In the genomic region with DNA sequence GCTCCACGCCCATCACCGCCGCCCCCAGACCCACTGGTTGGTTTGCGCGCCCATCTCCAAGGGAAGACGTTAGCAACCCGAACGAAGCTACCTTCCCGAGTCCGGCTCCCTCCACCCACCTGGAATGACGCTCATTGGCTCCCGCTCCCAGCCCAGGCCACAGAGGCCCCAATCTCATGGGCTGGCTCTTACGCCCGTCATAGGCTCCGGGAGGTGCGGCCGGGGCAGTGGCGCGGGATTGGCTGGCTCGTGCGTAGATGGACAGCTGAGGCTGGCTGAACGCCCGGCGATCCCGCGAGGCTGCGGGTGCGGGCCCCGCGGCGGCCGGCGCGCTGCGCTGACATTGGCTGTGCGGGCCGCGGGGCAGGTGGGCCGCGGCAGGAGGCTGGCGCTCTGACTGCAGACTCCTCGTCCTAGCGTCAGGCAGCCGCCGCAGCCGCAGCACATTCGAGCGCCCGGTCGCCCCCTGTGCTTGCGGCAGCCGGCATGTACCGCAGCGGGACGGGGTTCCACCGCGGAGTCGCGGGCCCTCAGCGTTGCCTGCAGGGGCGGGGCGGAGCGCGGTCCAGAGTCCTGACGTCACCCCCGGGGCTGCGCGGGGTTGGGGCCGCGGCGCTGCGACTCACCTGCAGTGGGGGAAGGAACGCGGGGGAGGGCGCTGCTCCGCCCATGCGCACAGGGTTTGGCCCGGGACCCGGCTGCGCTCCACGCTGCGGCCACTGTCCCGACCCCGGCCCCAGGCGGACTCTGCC, we compare ENCODE assay signal across 8 cellular contexts. TPM values are rescaled to one million over a fixed set of nuclear protein-coding genes. Genes with fewer than 3 reads are reported as not detected.
DNase-seq lines count a peak whose midpoint lies in the region; ATAC-seq, FAIRE-seq and TF ChIP-seq lines count a peak whose summit lies in the region.

No MANE protein-coding gene starts in this region.

- POLR2A ChIA-PET in naive thymus-derived CD4-positive, alpha-beta T cell (lab: Charles Lee): interaction anchor here (0.9 kb wide), 1 partner anchor 10 kb away, joined by 3 read pairs; no protein-coding TSS in a partner anchor

- H3K4me1 Mint-ChIP-seq in activated T-helper 17 cell treated with anti-CD3 and anti-CD28 coated beads, Interleukin-2, amount 50 U/mL, for 72 hours: no peaks in the 10 kb centered on the region
- H3K4me1 Mint-ChIP-seq in naive thymus-derived CD4-positive, alpha-beta T cell: peaks cover 0 to 18% (median 13%) of the 10 kb centered on the region in 7 donors
- peaks cover 19% of the 10 kb centered on the region for H3K4me1 Mint-ChIP-seq in stimulated activated memory B cell treated with anti-CD40 and anti-IgM and Interleukin-4, amounts not matched to agents 10 μg/mL and 1 μg/mL and 100 μg/mL, for 72 hours

- peaks cover 9% of the 10 kb centered on the region for H3K36me3 Mint-ChIP-seq in activated T-helper 17 cell treated with anti-CD3 and anti-CD28 coated beads, Interleukin-2, amount 50 U/mL, for 72 hours (ENCODE audit: low read depth)
- H3K36me3 Mint-ChIP-seq in naive thymus-derived CD4-positive, alpha-beta T cell: no peaks in the 10 kb centered on the region
- H3K36me3 Mint-ChIP-seq in stimulated activated memory B cell treated with anti-CD40 and anti-IgM and Interleukin-4, amounts not matched to agents 10 μg/mL and 1 μg/mL and 100 μg/mL, for 72 hours: no peaks in the 10 kb centered on the region

- H3K27me3 ChIP-seq in naive thymus-derived CD4-positive, alpha-beta T cell (ENCODE audit: control insufficient read depth in 2 of 2, insufficient read depth in 2 of 2, low read length in 2 of 2): peaks cover 3 to 4% of the 10 kb centered on the region in 2 donors

- H3K27ac ChIP-seq in naive thymus-derived CD4-positive, alpha-beta T cell (ENCODE audit: low read depth, low read length): peak overlapping the region; percentile 66

- peaks cover 5% of the 10 kb centered on the region in 2 donors for H3K4me1 ChIP-seq in naive thymus-derived CD4-positive, alpha-beta T cell (ENCODE audit: control insufficient read depth in 2 of 2, insufficient read depth in 2 of 2, low read length in 2 of 2)

- H3K9me3 ChIP-seq in naive thymus-derived CD4-positive, alpha-beta T cell (ENCODE audit: control insufficient read depth in 2 of 3, low read length in 3 of 3): no peaks in the 10 kb centered on the region

- H3K4me3 Mint-ChIP-seq in activated T-helper 17 cell treated with anti-CD3 and anti-CD28 coated beads, Interleukin-2, amount 50 U/mL, for 72 hours: peak overlapping the region; percentile 94
- peak overlapping the region; percentile 91 to 100 (median 99) for H3K4me3 Mint-ChIP-seq in naive thymus-derived CD4-positive, alpha-beta T cell
- H3K4me3 Mint-ChIP-seq in stimulated activated memory B cell treated with anti-CD40 and anti-IgM and Interleukin-4, amounts not matched to agents 10 μg/mL and 1 μg/mL and 100 μg/mL, for 72 hours: peak overlapping the region; percentile 87

- intact Hi-C loops in naive thymus-derived CD4-positive, alpha-beta T cell (cut with micrococcal nuclease): loop anchor here (1.0 to 10.0 kb wide), 7 partner anchors 110 to 374 kb away; a partner anchor contains a TSS

- H3K27ac Mint-ChIP-seq in activated T-helper 17 cell treated with anti-CD3 and anti-CD28 coated beads, Interleukin-2, amount 50 U/mL, for 72 hours: peak overlapping the region; percentile 83
- H3K27ac Mint-ChIP-seq in naive thymus-derived CD4-positive, alpha-beta T cell: peak overlapping the region in 7 of 9 donors; percentile 35 to 95 (median 80)
- peak overlapping the region; percentile 67 for H3K27ac Mint-ChIP-seq in stimulated activated memory B cell treated with anti-CD40 and anti-IgM and Interleukin-4, amounts not matched to agents 10 μg/mL and 1 μg/mL and 100 μg/mL, for 72 hours

- TF ChIP-seq CTCF in fibroblast of mammary gland (conservative IDR thresholded peaks at IDR 0.05; ENCODE audit: control insufficient read depth, insufficient read depth, low read depth, low read length): no peak

- peaks cover 29% of the 10 kb centered on the region for H3K27me3 Mint-ChIP-seq in activated T-helper 17 cell treated with anti-CD3 and anti-CD28 coated beads, Interleukin-2, amount 50 U/mL, for 72 hours
- H3K27me3 Mint-ChIP-seq in naive thymus-derived CD4-positive, alpha-beta T cell: peaks cover 30 to 67% (median 51%) of the 10 kb centered on the region in 5 donors
- H3K27me3 Mint-ChIP-seq in stimulated activated memory B cell treated with anti-CD40 and anti-IgM and Interleukin-4, amounts not matched to agents 10 μg/mL and 1 μg/mL and 100 μg/mL, for 72 hours: peaks cover 84% of the 10 kb centered on the region

- CTCF ChIA-PET in naive thymus-derived CD4-positive, alpha-beta T cell (lab: Charles Lee): interaction anchor here (0.6 to 0.9 kb wide), 2 partner anchors 386 to 1585 kb away, joined by 3 read pairs; no protein-coding TSS in a partner anchor

- peak; percentile 71 for FAIRE-seq in RCC 7860 (lab: Jason Lieb, UNC)

- peak; percentile 97 for DNase-seq in DMS 273 treated with DMSO at 0.1 percent for 48 hours (lab: John Stamatoyannopoulos, UW)
- peak; percentile 98 for DNase-seq in KBM-7
- DNase-seq in RCC 7860 (ENCODE audit: low spot score): peak; percentile 92
- peak; percentile 99 for DNase-seq in fibroblast of mammary gland (ENCODE audit: low read depth)
- DNase-seq in naive thymus-derived CD4-positive, alpha-beta T cell: peak; percentile 63 to 91 (median 82)

- in situ Hi-C loops in KBM-7 (cut with MboI; ENCODE audit: low pct_unique_long_range_greater_than_20kb, low sequenced_read_pairs): no loop called here

- no peaks in the 10 kb centered on the region for H3K9me3 Mint-ChIP-seq in activated T-helper 17 cell treated with anti-CD3 and anti-CD28 coated beads, Interleukin-2, amount 50 U/mL, for 72 hours
- no peaks in the 10 kb centered on the region for H3K9me3 Mint-ChIP-seq in naive thymus-derived CD4-positive, alpha-beta T cell
- no peaks in the 10 kb centered on the region for H3K9me3 Mint-ChIP-seq in stimulated activated memory B cell treated with anti-CD40 and anti-IgM and Interleukin-4, amounts not matched to agents 10 μg/mL and 1 μg/mL and 100 μg/mL, for 72 hours

- ATAC-seq in GM21723 (IDR thresholded peaks at IDR 0.05; ENCODE audit: unreplicated experiment): peak; percentile 97
- ATAC-seq in activated T-helper 17 cell treated with anti-CD3 and anti-CD28 coated beads, Interleukin-2, amount 50 U/mL, for 72 hours (replicated peaks): peak; percentile 98
- peak; percentile 97 for ATAC-seq in naive thymus-derived CD4-positive, alpha-beta T cell
- peak; percentile 99 for ATAC-seq in stimulated activated memory B cell treated with anti-CD40 and anti-IgM and Interleukin-4, amounts not matched to agents 10 μg/mL and 1 μg/mL and 100 μg/mL, for 72 hours

- no peaks in the 10 kb centered on the region for H3K36me3 ChIP-seq in naive thymus-derived CD4-positive, alpha-beta T cell (ENCODE audit: control insufficient read depth in 2 of 3, insufficient read depth in 3 of 3, low read length in 3 of 3)

- H3K4me3 ChIP-seq in fibroblast of mammary gland (ENCODE audit: control insufficient read depth, low read depth, low read length): peak overlapping the region; percentile 90
- H3K4me3 ChIP-seq in naive thymus-derived CD4-positive, alpha-beta T cell (ENCODE audit: low read length): peak overlapping the region; percentile 64

RNA-seq across cellular contexts. Expression of a gene that starts 0.5 kb away (rescaled TPM):
- total RNA-seq in activated T-helper 17 cell treated with anti-CD3 and anti-CD28 coated beads, Interleukin-2, amount 50 U/mL, for 72 hours: 10 to 100 TPM; 13.9 to 34.7 TPM
- total RNA-seq in naive thymus-derived CD4-positive, alpha-beta T cell: 1 to 10 TPM in 4 of 5 experiments, under 1 TPM in 1; 0.85 to 10.0 (median 2.0) TPM
- polyA plus RNA-seq in naive thymus-derived CD4-positive, alpha-beta T cell: 1 to 10 TPM; 1.5 to 2.3 TPM

Comparison
In these comparisons a context has a peak if more than half of its experiments do, and no peak if none do; other contexts are left out.
1. Peak in every context shown above with its lines: DNase-seq, ATAC-seq, H3K4me3 ChIP-seq and H3K27ac ChIP-seq.